8 cellular contexts compared by ENCODE assay signal in genomic region chr20:23086056-23086551, GRCh38. TPM values are rescaled to one million over a fixed set of nuclear protein-coding genes. Genes with fewer than 3 reads are reported as not detected.
A peak's percentile ranks its signal among the peaks of the same experiment; 100 is the strongest.
DNase-seq lines count a peak whose midpoint lies in the region; ATAC-seq and TF ChIP-seq lines count a peak whose summit lies in the region.

CD93 (minus strand) TSS chr20:23086324; CDS start chr20:23086192, 132 bp downstream.

- DNase-seq in GM10266 (ENCODE audit: extremely low spot score) (peak; percentile 26), dermis microvascular lymphatic vessel endothelial cell (ENCODE audit: low read depth in 2 of 2) (peak; percentile 64 to 95), HK-2 (ENCODE audit: unreplicated experiment) (no peak), glutamatergic neuron (no peak), C1 segment of cervical spinal cord (lab: John Stamatoyannopoulos, UW) (no peak)

- peaks cover 16% of the 10 kb centered on the region for H3K4me1 Mint-ChIP-seq in nephron
- H3K4me1 Mint-ChIP-seq in glutamatergic neuron (ENCODE audit: low read depth, unreplicated experiment): peaks cover 6% of the 10 kb centered on the region

- H3K9me3 Mint-ChIP-seq in nephron (no peaks in the 10 kb centered on the region), glutamatergic neuron (ENCODE audit: unreplicated experiment) (peaks cover 5% of the 10 kb centered on the region)

- ATAC-seq in HG03442 (IDR thresholded peaks at IDR 0.05; ENCODE audit: unreplicated experiment): peak; percentile 50
- ATAC-seq in HG03571 (IDR thresholded peaks at IDR 0.05; ENCODE audit: unreplicated experiment): no peak

- H3K27ac Mint-ChIP-seq in nephron (peak within 1 kb of the TSS; percentile 65 to 76 (median 68)), glutamatergic neuron (ENCODE audit: unreplicated experiment) (no peak within 1 kb of the TSS)

- H3K27me3 Mint-ChIP-seq in nephron (ENCODE audit: low read depth) (peaks cover 39% of the 10 kb centered on the region), glutamatergic neuron (ENCODE audit: unreplicated experiment) (peaks cover 5% of the 10 kb centered on the region)

- TF ChIP-seq CTCF in GM10266 (IDR thresholded peaks at IDR 0.05; ENCODE audit: control insufficient read depth, insufficient read depth, low read depth, missing control alignments): no peak
- TF ChIP-seq CTCF in nephron (IDR thresholded peaks at IDR 0.05; ENCODE audit: unreplicated experiment in 3 of 3): no peak
- no peak for TF ChIP-seq CTCF in glutamatergic neuron (IDR thresholded peaks at IDR 0.05; ENCODE audit: partially characterized antibody, unreplicated experiment)

- H3K36me3 Mint-ChIP-seq in nephron (ENCODE audit: low read depth) (no peaks in the 10 kb centered on the region), glutamatergic neuron (ENCODE audit: unreplicated experiment) (no peaks in the 10 kb centered on the region)

- H3K4me3 Mint-ChIP-seq in nephron (peak within 1 kb of the TSS in 2 of 3 experiments; percentile 32 to 41), glutamatergic neuron (ENCODE audit: unreplicated experiment) (no peak within 1 kb of the TSS)

RNA-seq across cellular contexts. Expression of gene CD93, which starts in this region (rescaled TPM):
- 71.6 and 101 TPM in 2 replicates for total RNA-seq in dermis microvascular lymphatic vessel endothelial cell
- total RNA-seq in glutamatergic neuron (ENCODE audit: unreplicated experiment): not detected

Comparison
In these comparisons a context has a peak if more than half of its experiments do, and no peak if none do; other contexts are left out.
1. RNA of gene CD93 (total RNA-seq): 71.6 to 101 TPM in dermis microvascular lymphatic vessel endothelial cell; not detected in glutamatergic neuron (single experiment); every median in the first group is over 10 times any median in the second.
2. DNase-seq: peak in GM10266 (single experiment) and dermis microvascular lymphatic vessel endothelial cell (2 of 2); none in HK-2 (single experiment), glutamatergic neuron (single experiment) and C1 segment of cervical spinal cord (0 of 14).